Comparison of ENCODE assay signal across 8 cellular contexts in genomic region chr11:86041975-86042378, GRCh38. TPM values are rescaled to one million over a fixed set of nuclear protein-coding genes. Genes with fewer than 3 reads are reported as not detected.
DNase-seq lines count a peak whose midpoint lies in the region; ATAC-seq, FAIRE-seq and TF ChIP-seq lines count a peak whose summit lies in the region.

No MANE protein-coding gene starts in this region.

- peaks cover 76% of the 10 kb centered on the region for H3K4me1 Mint-ChIP-seq in dendritic cell treated with granulocyte-macrophage colony-stimulating factor and Interleukin-4, amounts not matched to agents 40 ng/mL and 50 ng/mL, for 4 days (ENCODE audit: low read depth)

- H3K9ac ChIP-seq in HepG2 (ENCODE audit: insufficient read depth, low read depth, low read length) = no peak overlapping the region

- no peak overlapping the region for H2AFZ ChIP-seq in HepG2 (ENCODE audit: low read length)

- no peak overlapping the region for H3K4me2 ChIP-seq in HepG2 (ENCODE audit: low read depth, low read length)

- peak; percentile 66 for TF ChIP-seq RAD21 in HepG2 (CRISPR knock-in tag; IDR thresholded peaks at IDR 0.05)

- intact Hi-C loops in dendritic cell treated with granulocyte-macrophage colony-stimulating factor and Interleukin-4, amounts not matched to agents 40 ng/mL and 50 ng/mL, for 4 days (cut with micrococcal nuclease) = loop anchor here (2.0 to 5.0 kb wide), 3 partner anchors 23 to 177 kb away; no protein-coding TSS in a partner anchor
- intact Hi-C loops in HepG2 (cut with micrococcal nuclease; ENCODE audit: unreplicated experiment) = loop anchor here (1.0 to 2.0 kb wide), 5 partner anchors 11 to 249 kb away; no protein-coding TSS in a partner anchor

- H3K79me2 ChIP-seq in HepG2 (ENCODE audit: insufficient read depth, low read length) = peaks cover 92% of the 10 kb centered on the region

- DNase-seq in Ammon's horn (ENCODE audit: low spot score) (peak; percentile 91), GM12892 (ENCODE audit: insufficient read length) (peak; percentile 13), NCI-H146 treated with DMSO at 0.1 percent for 48 hours (lab: John Stamatoyannopoulos, UW; ENCODE audit: unreplicated experiment) (peak; percentile 53), T-helper 1 cell (peak in 4 of 5 donors; percentile 26 to 84 (median 42)), HepG2 (ENCODE audit: low spot score) (peak; percentile 77), stromal cell of bone marrow (ENCODE audit: low read depth) (peak; percentile 72)

- CTCF ChIA-PET in HepG2 (lab: Yijun Ruan, JAX; ENCODE audit: low intra/inter-chr PET ratio, low total read pairs) = interaction anchor here (2.3 to 2.6 kb wide), 2 partner anchors 152 to 177 kb away, joined by 14 to 27 read pairs; no protein-coding TSS in a partner anchor

- H3K36me3 ChIP-seq in HepG2 (replicated peaks in 1 of 2; ENCODE audit: control insufficient read depth in 1 of 2, insufficient read depth in 2 of 2, low read length in 2 of 2) = no peaks in the 10 kb centered on the region; a peak in 1 of 5 replicates

- H3K27ac ChIP-seq in HepG2 (ENCODE audit: extremely low read length, insufficient read depth, low read length) = no peak overlapping the region

- no peak for TF ChIP-seq EP300 in HepG2 (IDR thresholded peaks at IDR 0.05; ENCODE audit: low read depth in 2 of 2, low read length in 2 of 2)
- TF ChIP-seq EP300 in HepG2 (CRISPR knock-in tag; IDR thresholded peaks at IDR 0.05; ENCODE audit: borderline replicate concordance) = no peak

- no TSS peak for BruUV-seq in HepG2 (replicated peaks; lab: Mats Ljungman, UMichigan)

- peaks cover 24% of the 10 kb centered on the region for H3K4me1 ChIP-seq in HepG2 (ENCODE audit: insufficient read depth, low read length)

- H3K27ac Mint-ChIP-seq in dendritic cell treated with granulocyte-macrophage colony-stimulating factor and Interleukin-4, amounts not matched to agents 40 ng/mL and 50 ng/mL, for 4 days = peak overlapping the region; percentile 61

- POLR2A ChIA-PET in HepG2 (lab: Yijun Ruan, JAX) = interaction anchor here (0.5 to 1.0 kb wide), 2 partner anchors 27 to 373 kb away, joined by 3 to 6 read pairs; partner anchors contain the start of gene PICALM

- in situ Hi-C loops in HepG2 (cut with HindIII; ENCODE audit: extremely low pct_ligation_motif_present, low pct_unique_long_range_greater_than_20kb) = loop anchor here (25.0 kb wide), 1 partner anchor 170 kb away; no protein-coding TSS in a partner anchor

- H3K27me3 ChIP-seq in HepG2 (ENCODE audit: control insufficient read depth in 1 of 2, insufficient read depth in 2 of 2, low read length in 2 of 2) = no peaks in the 10 kb centered on the region

- H4K20me1 ChIP-seq in HepG2 (ENCODE audit: insufficient read depth, low read length) = peaks cover 65% of the 10 kb centered on the region

- H3K36me3 Mint-ChIP-seq in dendritic cell treated with granulocyte-macrophage colony-stimulating factor and Interleukin-4, amounts not matched to agents 40 ng/mL and 50 ng/mL, for 4 days (ENCODE audit: low read depth) = peaks cover 34% of the 10 kb centered on the region

- WGBS in HepG2 (ENCODE audit: low lambda C conversion rate) = 9% methylated on average over 2 of the region's 2 CpGs

- TF ChIP-seq POLR2A in GM12892 (IDR thresholded peaks at IDR 0.05; ENCODE audit: low read depth, low read length) (no peak), HepG2 (IDR thresholded peaks at IDR 0.05; ENCODE audit: insufficient read depth in 1 of 2, low read depth in 2 of 2, low read length in 2 of 2) (no peak)

- peak; percentile 94 for FAIRE-seq in GM12892 (lab: Jason Lieb, UNC)
- FAIRE-seq in HepG2 (lab: Jason Lieb, UNC) = peak; percentile 91

- peak; percentile 84 for TF ChIP-seq CTCF in HepG2 (CRISPR knock-in tag; IDR thresholded peaks at IDR 0.05)

- no peaks in the 10 kb centered on the region for H3K9me3 ChIP-seq in HepG2 (ENCODE audit: low read length)

- no peak overlapping the region for H3K4me3 ChIP-seq in HepG2 (replicated peaks in 1 of 3; ENCODE audit: insufficient read depth in 1 of 3, low read depth in 2 of 3, low read length in 3 of 3)

- no peaks in the 10 kb centered on the region for H3K9me3 Mint-ChIP-seq in dendritic cell treated with granulocyte-macrophage colony-stimulating factor and Interleukin-4, amounts not matched to agents 40 ng/mL and 50 ng/mL, for 4 days

- H3K4me3 Mint-ChIP-seq in dendritic cell treated with granulocyte-macrophage colony-stimulating factor and Interleukin-4, amounts not matched to agents 40 ng/mL and 50 ng/mL, for 4 days = peak overlapping the region; percentile 49

- H3K27me3 Mint-ChIP-seq in dendritic cell treated with granulocyte-macrophage colony-stimulating factor and Interleukin-4, amounts not matched to agents 40 ng/mL and 50 ng/mL, for 4 days = no peaks in the 10 kb centered on the region

- ATAC-seq in HG02884 (IDR thresholded peaks at IDR 0.05; ENCODE audit: unreplicated experiment) (peak; percentile 50), HepG2 (peak; percentile 74)

TF ChIP-seq in HepG2, 621 proteins besides CTCF, POLR2A, EP300 and RAD21 (continues in another document):
- TF ChIP-seq GATAD2A (CRISPR knock-in tag; IDR thresholded peaks at IDR 0.05) (peak; percentile 54), ARID5B (CRISPR knock-in tag; IDR thresholded peaks at IDR 0.05) (peak; percentile 53), PPARG (CRISPR knock-in tag; conservative IDR thresholded peaks at IDR 0.05) (0 out of 2 replicates have a peak, but pooled peaks have one; percentile 23), GATAD1 (CRISPR knock-in tag; IDR thresholded peaks at IDR 0.05) (0 out of 2 replicates have a peak, but pooled peaks have one; percentile 14), ZNF503 (CRISPR knock-in tag; IDR thresholded peaks at IDR 0.05) (no peak), SP2 (CRISPR knock-in tag; IDR thresholded peaks at IDR 0.05) (no peak)

RNA-seq across cellular contexts. Expression of gene PICALM, which starts 26.9 kb away (rescaled TPM):
- 31.8 TPM for polyA plus RNA-seq in GM12892 (2012; ENCODE audit: missing spikeins)
- total RNA-seq in HepG2 (2016; rRNA removed; fragmentation: Illumina TruSeq; extraction: Trizol) = 97.6 and 122 TPM in 2 replicates
- total RNA-seq in HepG2 (2016; cell fraction: cytosol; rRNA removed; fragmentation: Illumina TruSeq; extraction: Trizol; ENCODE audit: low read depth) = 185 and 210 TPM in 2 replicates
- total RNA-seq in HepG2 (2016; cell fraction: insoluble cytoplasmic fraction; rRNA removed; fragmentation: Illumina TruSeq; extraction: Trizol) = 99.5 and 114 TPM in 2 replicates
- 78.0 and 99.1 TPM in 2 replicates for total RNA-seq in HepG2 (2016; cell fraction: membrane; rRNA removed; fragmentation: Illumina TruSeq; extraction: Trizol)
- 105 and 121 TPM in 2 replicates for total RNA-seq in HepG2 (2016; cell fraction: nucleus; rRNA removed; fragmentation: Illumina TruSeq; extraction: Trizol)
- polyA plus RNA-seq in HepG2 (2011; rRNA removed) = 148 and 154 TPM in 2 replicates
- polyA plus RNA-seq in HepG2 (2011; cell fraction: cytosol; rRNA removed) = 71.2 and 106 TPM in 2 replicates
- polyA plus RNA-seq in HepG2 (2011; cell fraction: nucleus; rRNA removed) = 84.2 and 123 TPM in 2 replicates
- polyA plus RNA-seq in HepG2 (2012) = 83.5 and 95.3 TPM in 2 replicates
- polyA plus RNA-seq in HepG2 (2016; cell fraction: cytosol; fragmentation: Illumina TruSeq; extraction: Trizol; ENCODE audit: low read depth) = 4.3 and 4.7 TPM in 2 replicates
- 105 and 110 TPM in 2 replicates for polyA plus RNA-seq in HepG2 (2016; cell fraction: insoluble cytoplasmic fraction; fragmentation: Illumina TruSeq; extraction: Trizol; ENCODE audit: low read depth)
- 15.5 and 17.4 TPM in 2 replicates for polyA plus RNA-seq in HepG2 (2016; cell fraction: membrane; fragmentation: Illumina TruSeq; extraction: Trizol; ENCODE audit: low read depth)
- 70.7 and 87.4 TPM in 2 replicates for polyA plus RNA-seq in HepG2 (2016; cell fraction: nucleus; fragmentation: Illumina TruSeq; extraction: Trizol; ENCODE audit: insufficient read depth, low read depth)
- 247 and 783 TPM in 2 replicates for polyA minus RNA-seq in HepG2 (2011; rRNA and poly(A)+ RNA removed; ENCODE audit: low replicate concordance)
- 130 and 147 TPM in 2 replicates for polyA minus RNA-seq in HepG2 (2011; cell fraction: cytosol; rRNA and poly(A)+ RNA removed)
- 306 and 365 TPM in 2 replicates for polyA minus RNA-seq in HepG2 (2011; cell fraction: nucleus; rRNA and poly(A)+ RNA removed)

Comparison
In these comparisons a context has a peak if more than half of its experiments do, and no peak if none do; other contexts are left out.
1. DNase-seq: peak in every context shown above with its lines; median percentile 91 in Ammon's horn; 77 in HepG2; 72 in stromal cell of bone marrow; 53 in NCI-H146 treated with DMSO at 0.1 percent for 48 hours; 42 in T-helper 1 cell; 13 in GM12892.